Comparison of ENCODE assay signal across 14 cellular contexts in the genomic region with DNA sequence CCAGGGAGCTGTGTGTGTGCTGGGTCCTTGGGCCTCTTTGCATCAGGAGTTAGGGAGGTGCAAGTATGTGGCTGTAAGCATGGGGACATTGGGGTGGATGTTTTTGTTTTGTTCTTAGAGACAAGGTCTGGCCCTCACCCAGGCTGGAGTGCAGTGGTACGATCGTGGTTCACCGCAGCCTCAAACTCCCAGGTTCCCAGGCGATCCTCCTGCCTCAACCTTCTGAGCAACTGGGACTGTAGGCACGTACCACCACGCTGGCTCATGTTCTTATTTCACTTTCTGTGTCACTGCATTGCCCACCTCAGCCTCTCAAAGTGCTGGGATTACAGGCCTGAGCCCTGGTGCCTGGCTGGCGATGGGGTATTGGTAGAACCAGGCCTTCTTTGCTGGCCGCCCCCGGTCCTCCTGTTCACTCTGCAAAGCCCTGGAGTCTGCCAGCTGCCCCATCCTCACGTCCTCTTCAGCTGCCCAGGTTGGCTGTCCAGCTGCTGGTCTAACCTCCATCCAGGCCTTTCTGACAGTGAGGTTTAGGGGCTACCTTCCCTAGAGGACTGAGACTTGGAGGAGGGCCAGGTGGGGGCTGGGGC. TPM values are rescaled to one million over a fixed set of nuclear protein-coding genes. Genes with fewer than 3 reads are reported as not detected.
A peak's percentile ranks its signal among the peaks of the same experiment; 100 is the strongest.
DNase-seq lines count a peak whose midpoint lies in the region; ATAC-seq and TF ChIP-seq lines count a peak whose summit lies in the region.
"Had no signal": no experiment of that assay in that cellular context is flagged by ENCODE, and none has a peak within 500 bp of the region (broad histone marks: within the 10 kb centered on the region; RNA-seq: fewer than 3 reads in every experiment).

No MANE protein-coding gene starts in this region.

- H3K4me1 ChIP-seq in aorta (ENCODE audit: control insufficient read depth in 1 of 2, insufficient read depth in 2 of 2, low read length in 2 of 2) (no peaks in the 10 kb centered on the region), foreskin keratinocyte (no peaks in the 10 kb centered on the region)

- H3K4me1 Mint-ChIP-seq in nephron progenitor cell: peaks cover 34% of the 10 kb centered on the region

- H3K4me3 ChIP-seq in dorsolateral prefrontal cortex (no peak overlapping the region), aorta (ENCODE audit: low read length in 2 of 2) (no peak overlapping the region)
- H3K4me3 ChIP-seq: left lung, smooth muscle cell, upper lobe of right lung had no signal

- 57 to 73% methylated on average over 10 of the region's 10 CpGs for WGBS in aorta, 2 donors

- ATAC-seq in Right ventricle myocardium inferior (peak; percentile 11), aorta (ENCODE audit: low FRiP score) (peak; percentile 45), foreskin keratinocyte (no peak), HG02840 (IDR thresholded peaks at IDR 0.05; ENCODE audit: low FRiP score, unreplicated experiment) (no peak)
- ATAC-seq: activated CD4-positive, alpha-beta T cell treated with anti-CD3 and anti-CD28 coated beads for 36 hours had no signal

- intact Hi-C loops in Right ventricle myocardium inferior (cut with DNase I) (no loop called here), cardiac septum (cut with DNase I) (no loop called here), dorsolateral prefrontal cortex (cut with DNase I) (no loop called here), aorta (cut with DNase I) (no loop called here)

- no peaks in the 10 kb centered on the region for H3K27me3 ChIP-seq in dorsolateral prefrontal cortex
- no peaks in the 10 kb centered on the region for H3K27me3 ChIP-seq in aorta (ENCODE audit: control insufficient read depth in 1 of 2, insufficient read depth in 2 of 2, low read length in 1 of 2)
- no peaks in the 10 kb centered on the region for H3K27me3 ChIP-seq in foreskin keratinocyte
- H3K27me3 ChIP-seq: left lung, upper lobe of right lung had no signal

- H3K9me3 Mint-ChIP-seq in nephron progenitor cell: no peaks in the 10 kb centered on the region

- no peaks in the 10 kb centered on the region for H3K27me3 Mint-ChIP-seq in nephron progenitor cell (ENCODE audit: low read depth, poor library complexity)
- H3K27me3 Mint-ChIP-seq: activated CD4-positive, alpha-beta T cell treated with anti-CD3 and anti-CD28 coated beads for 36 hours had no signal

- peak overlapping the region; percentile 85 for H3K27ac Mint-ChIP-seq in nephron progenitor cell
- H3K27ac Mint-ChIP-seq: activated CD4-positive, alpha-beta T cell treated with anti-CD3 and anti-CD28 coated beads for 36 hours had no signal

- no peaks in the 10 kb centered on the region for H3K36me3 ChIP-seq in aorta (ENCODE audit: control insufficient read depth in 1 of 2, insufficient read depth in 2 of 2, low read length in 1 of 2)
- H3K36me3 ChIP-seq: left lung, upper lobe of right lung had no signal

- peak overlapping the region in 53 of 59 donors; percentile 0 to 86 (median 65) for H3K27ac ChIP-seq in dorsolateral prefrontal cortex
- no peak overlapping the region for H3K27ac ChIP-seq in aorta (ENCODE audit: low read depth in 1 of 2, low read length in 2 of 2)
- no peak overlapping the region for H3K27ac ChIP-seq in foreskin keratinocyte
- H3K27ac ChIP-seq: upper lobe of right lung had no signal

- H3K9me3 ChIP-seq in aorta (ENCODE audit: control insufficient read depth, low read length): no peaks in the 10 kb centered on the region
- H3K9me3 ChIP-seq: left lung, upper lobe of right lung had no signal

- TF ChIP-seq CTCF in dorsolateral prefrontal cortex (IDR thresholded peaks at IDR 0.05 in 54 of 56, conservative IDR thresholded peaks at IDR 0.05 in 2 of 56; ENCODE audit: low read depth in 1 of 56, partially characterized antibody in 56 of 56) (no peak), nephron progenitor cell (IDR thresholded peaks at IDR 0.05) (no peak), foreskin keratinocyte (conservative IDR thresholded peaks at IDR 0.05) (no peak)

- no peak for DNase-seq in Right ventricle myocardium inferior (ENCODE audit: missing footprints)
- no peak for DNase-seq in cardiac septum (ENCODE audit: low spot score)
- no peak for DNase-seq in dorsolateral prefrontal cortex
- no peak for DNase-seq in nephron progenitor cell
- peak; percentile 43 to 56 for DNase-seq in aorta
- DNase-seq in foreskin keratinocyte: no peak
- no peak for DNase-seq in inferior parietal cortex (ENCODE audit: extremely low spot score)
- DNase-seq: activated CD4-positive, alpha-beta T cell treated with anti-CD3 and anti-CD28 coated beads for 36 hours; activated T-cell treated with anti-CD3 and anti-CD28 coated beads, Interleukin-2, amount 50 U/mL, for 48 hours; Calu3 had no signal

- no peaks in the 10 kb centered on the region for H3K36me3 Mint-ChIP-seq in nephron progenitor cell (ENCODE audit: low read depth)

- H3K4me3 Mint-ChIP-seq in nephron progenitor cell: no peak overlapping the region
- H3K4me3 Mint-ChIP-seq: activated CD4-positive, alpha-beta T cell treated with anti-CD3 and anti-CD28 coated beads for 36 hours had no signal

RNA-seq across cellular contexts. Expression of gene GRAMD4, which starts 0.9 kb away (rescaled TPM):
- total RNA-seq in Right ventricle myocardium inferior (80.0 TPM), cardiac septum (64.8 TPM), dorsolateral prefrontal cortex (10 to 100 TPM; 33.2 to 89.6 (median 61.9) TPM), aorta (10 to 100 TPM; 15.6 to 37.1 TPM), foreskin keratinocyte (10.5 and 15.1 TPM in 2 replicates)
- polyA plus RNA-seq in aorta (1 to 10 TPM; 5.5 to 6.8 TPM), foreskin keratinocyte (5.5 and 5.9 TPM in 2 replicates)

Comparison
In these comparisons a context has a peak if more than half of its experiments do, and no peak if none do; other contexts are left out.
1. ATAC-seq: peak in Right ventricle myocardium inferior (single experiment) and aorta (single experiment); none in foreskin keratinocyte (single experiment) and HG02840 (single experiment).
2. DNase-seq: peak in aorta (2 of 2); none in Right ventricle myocardium inferior (single experiment), cardiac septum (single experiment), dorsolateral prefrontal cortex (0 of 10), nephron progenitor cell (single experiment), foreskin keratinocyte (0 of 2) and inferior parietal cortex (single experiment).
3. H3K27ac ChIP-seq: peak in dorsolateral prefrontal cortex (53 of 59); none in aorta (0 of 2) and foreskin keratinocyte (single experiment).